ENCODE assay signal across 1 cellular context in genomic region chr14:94009767-94010166, GRCh38.
TF ChIP-seq lines count a peak whose summit lies in the region.

No MANE protein-coding gene starts in this region.

TF ChIP-seq in K562, 482 proteins besides CTCF, POLR2A, EP300 and RAD21 (continued from another document):
- TF ChIP-seq C11orf30 (IDR thresholded peaks at IDR 0.05; ENCODE audit: low read depth): peak; percentile 35; the same call in 1 of the 2 replicates
- TF ChIP-seq MYBL2 (IDR thresholded peaks at IDR 0.05; ENCODE audit: low read depth): no peak
- no peak for TF ChIP-seq MYBL2 (CRISPR knock-in tag; IDR thresholded peaks at IDR 0.05; ENCODE audit: borderline replicate concordance)
- no peak for TF ChIP-seq HNRNPH1 (optimal IDR thresholded peaks at IDR 0.05; ENCODE audit: low read depth, low read length)
- 0 out of 2 replicates have a peak, but pooled peaks have one; percentile 15 for TF ChIP-seq MAFG (tag; conservative IDR thresholded peaks at IDR 0.05)
- TF ChIP-seq ZBTB11 (CRISPR knock-in tag; IDR thresholded peaks at IDR 0.05): no peak
